Comparison of ENCODE assay signal across 11 cellular contexts in genomic region chr20:60087563-60088105, GRCh38.
A peak's percentile ranks its signal among the peaks of the same experiment; 100 is the strongest.
DNase-seq lines count a peak whose midpoint lies in the region; ATAC-seq, FAIRE-seq and TF ChIP-seq lines count a peak whose summit lies in the region.
"Had no signal": no experiment of that assay in that cellular context is flagged by ENCODE, and none has a peak within 500 bp of the region (broad histone marks: within the 10 kb centered on the region; RNA-seq: fewer than 3 reads in every experiment).

No MANE protein-coding gene starts in this region.

- H3K27ac Mint-ChIP-seq in activated CD8-positive, alpha-beta T cell treated with anti-CD3 and anti-CD28 coated beads, Interleukin-2, amount 10 ng/mL, durations not matched to agents 7 days and 5 days: peak overlapping the region; percentile 13
- H3K27ac Mint-ChIP-seq in osteocyte (ENCODE audit: unreplicated experiment) (no peak overlapping the region), type B pancreatic cell (no peak overlapping the region)

- POLR2A ChIA-PET in activated CD8-positive, alpha-beta T cell treated with anti-CD3 and anti-CD28 coated beads, Interleukin-2, amount 10 ng/mL, durations not matched to agents 7 days and 5 days (lab: Charles Lee): no interaction called here

- H3K79me2 ChIP-seq in keratinocyte (ENCODE audit: control insufficient read depth, insufficient read depth, low read length): no peaks in the 10 kb centered on the region

- no peak for DNase-seq in left ventricle myocardium inferior
- DNase-seq in Right ventricle myocardium inferior (ENCODE audit: missing footprints): no peak
- no peak for DNase-seq in activated CD8-positive, alpha-beta T cell treated with anti-CD3 and anti-CD28 coated beads, Interleukin-2, amount 10 ng/mL, durations not matched to agents 7 days and 5 days
- no peak for DNase-seq in keratinocyte (ENCODE audit: low read depth, low spot score)
- no peak for DNase-seq in upper lobe of right lung
- no peak for DNase-seq in SW480 (ENCODE audit: low spot score)
- no peak for DNase-seq in osteocyte (ENCODE audit: extremely low spot score, unreplicated experiment)
- DNase-seq in type B pancreatic cell (ENCODE audit: extremely low spot score, unreplicated experiment): no peak
- DNase-seq: NCI-H1092 had no signal

- H3K4me1 ChIP-seq in left ventricle myocardium inferior: peaks cover 5% of the 10 kb centered on the region
- no peaks in the 10 kb centered on the region for H3K4me1 ChIP-seq in keratinocyte (ENCODE audit: control insufficient read depth, extremely low read depth, insufficient read depth, low read length)
- H3K4me1 ChIP-seq in upper lobe of right lung: no peaks in the 10 kb centered on the region
- H3K4me1 ChIP-seq: breast epithelium had no signal

- H3K27me3 ChIP-seq in left ventricle myocardium inferior (ENCODE audit: low read depth) (peaks cover 63% of the 10 kb centered on the region), keratinocyte (ENCODE audit: control insufficient read depth, extremely low read depth, insufficient read depth, low read length) (peaks cover 60% of the 10 kb centered on the region), upper lobe of right lung (peaks cover 8% of the 10 kb centered on the region)
- H3K27me3 ChIP-seq: breast epithelium had no signal

- no peaks in the 10 kb centered on the region for H3K36me3 ChIP-seq in left ventricle myocardium inferior
- no peaks in the 10 kb centered on the region for H3K36me3 ChIP-seq in keratinocyte (ENCODE audit: control insufficient read depth in 2 of 2, extremely low read depth in 1 of 2, insufficient read depth in 2 of 2, low read length in 2 of 2)
- no peaks in the 10 kb centered on the region for H3K36me3 ChIP-seq in upper lobe of right lung
- H3K36me3 ChIP-seq: breast epithelium had no signal

- no peak overlapping the region for H3K27ac ChIP-seq in left ventricle myocardium inferior (replicated peaks)
- H3K27ac ChIP-seq in keratinocyte (ENCODE audit: control insufficient read depth, insufficient read depth, low read length): no peak overlapping the region
- H3K27ac ChIP-seq in upper lobe of right lung: no peak overlapping the region
- H3K27ac ChIP-seq: BLaER1 treated with 17β-estradiol and CSF1 and Interleukin-3, amounts not matched to agents 10 nM and 100 nM; breast epithelium had no signal

- ATAC-seq in Right ventricle myocardium inferior (no peak), upper lobe of right lung (peak; percentile 10)
- ATAC-seq in activated CD8-positive, alpha-beta T cell treated with anti-CD3 and anti-CD28 coated beads, Interleukin-2, amount 10 ng/mL, durations not matched to agents 7 days and 5 days: no peak

- H3K9me3 Mint-ChIP-seq in activated CD8-positive, alpha-beta T cell treated with anti-CD3 and anti-CD28 coated beads, Interleukin-2, amount 10 ng/mL, durations not matched to agents 7 days and 5 days (ENCODE audit: insufficient read depth): no peaks in the 10 kb centered on the region
- H3K9me3 Mint-ChIP-seq in osteocyte (ENCODE audit: unreplicated experiment) (peaks cover 8% of the 10 kb centered on the region), type B pancreatic cell (peaks cover 3% of the 10 kb centered on the region)

- dilution Hi-C loops in keratinocyte (cut with MboI; ENCODE audit: extremely low pct_ligation_motif_present, low sequenced_read_pairs): no loop called here

- peaks cover 51% of the 10 kb centered on the region for H3K27me3 Mint-ChIP-seq in activated CD8-positive, alpha-beta T cell treated with anti-CD3 and anti-CD28 coated beads, Interleukin-2, amount 10 ng/mL, durations not matched to agents 7 days and 5 days (ENCODE audit: low read depth)
- peaks cover 9% of the 10 kb centered on the region for H3K27me3 Mint-ChIP-seq in osteocyte (ENCODE audit: unreplicated experiment)
- peaks cover 40% of the 10 kb centered on the region for H3K27me3 Mint-ChIP-seq in type B pancreatic cell

- intact Hi-C loops in left ventricle myocardium inferior (cut with micrococcal nuclease): no loop called here
- intact Hi-C loops in Right ventricle myocardium inferior (cut with DNase I): no loop called here
- intact Hi-C loops in upper lobe of right lung (cut with DNase I): no loop called here

- no peak for FAIRE-seq in keratinocyte (lab: Jason Lieb, UNC)

- no peaks in the 10 kb centered on the region for H3K9me1 ChIP-seq in keratinocyte (ENCODE audit: control insufficient read depth, extremely low read depth, insufficient read depth, low read length)

- no peaks in the 10 kb centered on the region for H4K20me1 ChIP-seq in keratinocyte (ENCODE audit: control insufficient read depth, extremely low read depth, insufficient read depth, low read length)

- peaks cover 2% of the 10 kb centered on the region for H3K4me1 Mint-ChIP-seq in activated CD8-positive, alpha-beta T cell treated with anti-CD3 and anti-CD28 coated beads, Interleukin-2, amount 10 ng/mL, durations not matched to agents 7 days and 5 days (ENCODE audit: low read depth)
- H3K4me1 Mint-ChIP-seq in osteocyte (ENCODE audit: unreplicated experiment): no peaks in the 10 kb centered on the region
- no peaks in the 10 kb centered on the region for H3K4me1 Mint-ChIP-seq in type B pancreatic cell (ENCODE audit: unreplicated experiment)

- TF ChIP-seq CTCF in left ventricle myocardium inferior (IDR thresholded peaks at IDR 0.05; ENCODE audit: borderline replicate concordance) (no peak), keratinocyte (optimal IDR thresholded peaks at IDR 0.05 in 1 of 3, IDR thresholded peaks at IDR 0.05 in 1 of 3, conservative IDR thresholded peaks at IDR 0.05 in 1 of 3; ENCODE audit: extremely low read depth in 1 of 3, insufficient read depth in 2 of 3, low read length in 3 of 3) (no peak), upper lobe of right lung (IDR thresholded peaks at IDR 0.05) (no peak), osteocyte (IDR thresholded peaks at IDR 0.05) (no peak), type B pancreatic cell (conservative IDR thresholded peaks at IDR 0.05) (no peak)

- H3K9ac ChIP-seq in keratinocyte (ENCODE audit: control insufficient read depth, extremely low read depth, insufficient read depth, low read length): no peak overlapping the region
- H3K9ac ChIP-seq: BLaER1 treated with 17β-estradiol and CSF1 and Interleukin-3, amounts not matched to agents 10 nM and 100 nM had no signal

- H3K4me3 ChIP-seq in left ventricle myocardium inferior (peak overlapping the region; percentile 60), keratinocyte (ENCODE audit: control insufficient read depth in 2 of 3, extremely low read depth in 1 of 3, insufficient read depth in 2 of 3, low read depth in 1 of 3, low read length in 3 of 3) (peak overlapping the region; percentile 1 to 30 (median 2)), upper lobe of right lung (peak overlapping the region; percentile 31)
- H3K4me3 ChIP-seq: BLaER1 treated with 17β-estradiol and CSF1 and Interleukin-3, amounts not matched to agents 10 nM and 100 nM had no signal

- no peaks in the 10 kb centered on the region for H3K9me3 ChIP-seq in left ventricle myocardium inferior (replicated peaks)
- H3K9me3 ChIP-seq in keratinocyte (ENCODE audit: control insufficient read depth, low read depth, low read length): peaks cover 2% of the 10 kb centered on the region
- no peaks in the 10 kb centered on the region for H3K9me3 ChIP-seq in upper lobe of right lung
- H3K9me3 ChIP-seq: breast epithelium had no signal

- H3K4me2 ChIP-seq in keratinocyte (ENCODE audit: control insufficient read depth, extremely low read depth, insufficient read depth, low read depth, low read length): peak overlapping the region; percentile 68
- H3K4me2 ChIP-seq: BLaER1 treated with 17β-estradiol and CSF1 and Interleukin-3, amounts not matched to agents 10 nM and 100 nM had no signal

- H3K4me3 Mint-ChIP-seq in activated CD8-positive, alpha-beta T cell treated with anti-CD3 and anti-CD28 coated beads, Interleukin-2, amount 10 ng/mL, durations not matched to agents 7 days and 5 days: peak overlapping the region; percentile 49
- no peak overlapping the region for H3K4me3 Mint-ChIP-seq in osteocyte (ENCODE audit: unreplicated experiment)
- no peak overlapping the region for H3K4me3 Mint-ChIP-seq in type B pancreatic cell

- CTCF ChIA-PET in activated CD8-positive, alpha-beta T cell treated with anti-CD3 and anti-CD28 coated beads, Interleukin-2, amount 10 ng/mL, durations not matched to agents 7 days and 5 days (lab: Charles Lee): interaction anchor here (0.8 kb wide), 1 partner anchor 30 kb away, joined by 3 read pairs; no protein-coding TSS in a partner anchor

- H2AFZ ChIP-seq in keratinocyte (ENCODE audit: control insufficient read depth, low read length): no peak overlapping the region

- no peaks in the 10 kb centered on the region for H3K36me3 Mint-ChIP-seq in activated CD8-positive, alpha-beta T cell treated with anti-CD3 and anti-CD28 coated beads, Interleukin-2, amount 10 ng/mL, durations not matched to agents 7 days and 5 days (ENCODE audit: low read depth)
- H3K36me3 Mint-ChIP-seq in osteocyte (ENCODE audit: unreplicated experiment) (no peaks in the 10 kb centered on the region), type B pancreatic cell (no peaks in the 10 kb centered on the region)

Comparison
In these comparisons a context has a peak if more than half of its experiments do, and no peak if none do; other contexts are left out.
1. H3K4me3 ChIP-seq: peak in every context shown above with its lines; median percentile 60 in left ventricle myocardium inferior; 31 in upper lobe of right lung; 2 in keratinocyte.